Comparison of ENCODE assay signal across 22 cellular contexts in the genomic region with DNA sequence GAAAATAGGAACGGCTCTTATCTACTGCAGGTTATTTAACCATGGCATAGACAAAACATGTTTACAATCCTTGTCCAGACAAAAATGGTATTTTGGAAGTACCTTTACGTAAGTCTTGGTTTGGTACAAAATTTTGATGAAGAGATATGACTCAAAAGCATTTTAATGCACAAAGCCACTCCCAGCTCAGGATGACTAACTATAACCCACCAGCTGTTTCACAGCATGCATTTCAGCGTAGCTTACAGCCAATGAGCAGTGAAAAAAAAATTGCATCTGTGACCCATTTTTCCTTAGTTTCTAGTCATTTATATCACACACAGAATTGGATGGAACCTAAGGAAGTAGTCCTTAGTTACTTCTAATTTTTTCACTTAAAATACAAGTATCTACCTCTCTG.
DNase-seq lines count a peak whose midpoint lies in the region; ATAC-seq, FAIRE-seq and TF ChIP-seq lines count a peak whose summit lies in the region.
"Had no signal": no experiment of that assay in that cellular context is flagged by ENCODE, and none has a peak within 500 bp of the region (broad histone marks: within the 10 kb centered on the region; RNA-seq: fewer than 3 reads in every experiment).

No MANE protein-coding gene starts in this region.

- H3K36me3 Mint-ChIP-seq in astrocyte (ENCODE audit: low read depth, unreplicated experiment): peaks cover 4% of the 10 kb centered on the region
- H3K36me3 Mint-ChIP-seq: brain; CD4-positive, alpha-beta memory T cell had no signal

- H3K27me3 Mint-ChIP-seq in astrocyte (ENCODE audit: low read depth, unreplicated experiment): no peaks in the 10 kb centered on the region
- H3K27me3 Mint-ChIP-seq: brain had no signal

- H3K9me3 ChIP-seq in astrocyte (ENCODE audit: insufficient read depth, low read depth, low read length): no peaks in the 10 kb centered on the region
- H3K9me3 ChIP-seq: MG63, pancreas, Peyer's patch had no signal

- peak overlapping the region; percentile 58 for H3K27ac Mint-ChIP-seq in astrocyte (ENCODE audit: unreplicated experiment)
- H3K27ac Mint-ChIP-seq: CD4-positive, alpha-beta memory T cell; stimulated activated naive CD8-positive, alpha-beta T cell treated with anti-CD3 and anti-CD28 coated beads, Interleukin-15, amount 100 ng/mL, for 72 hours had no signal

- no peaks in the 10 kb centered on the region for H3K9me3 Mint-ChIP-seq in astrocyte (ENCODE audit: unreplicated experiment)
- H3K9me3 Mint-ChIP-seq: CD4-positive, alpha-beta memory T cell; stimulated activated naive CD8-positive, alpha-beta T cell treated with anti-CD3 and anti-CD28 coated beads, Interleukin-15, amount 100 ng/mL, for 72 hours had no signal

- peak; percentile 5 for FAIRE-seq in astrocyte (lab: Jason Lieb, UNC)
- FAIRE-seq: G401.6, islet of Langerhans, pancreas had no signal

- peak; percentile 4 for DNase-seq in DMS 273 (lab: John Stamatoyannopoulos, UW; ENCODE audit: unreplicated experiment)
- no peak for DNase-seq in DMS 273 treated with DMSO at 0.1 percent for 48 hours (lab: John Stamatoyannopoulos, UW)
- peak; percentile 76 for DNase-seq in astrocyte (ENCODE audit: low read depth)
- DNase-seq in foreskin keratinocyte: peak; percentile 10 to 71
- no peak for DNase-seq in NCI-H1436 treated with DMSO at 0.1 percent for 48 hours (lab: John Stamatoyannopoulos, UW)
- no peak for DNase-seq in left colon
- no peak for DNase-seq in SIG-M5 (lab: John Stamatoyannopoulos, UW)
- DNase-seq: activated CD8-positive, alpha-beta memory T cell treated with anti-CD3 and anti-CD28 coated beads for 24 hours; CD4-positive, alpha-beta memory T cell; glutamatergic neuron; MG63; NCI-H2081 treated with DMSO at 0.1 percent for 48 hours; NCI-H526 treated with DMSO at 0.1 percent for 48 hours; pancreas; Peyer's patch; stimulated activated CD4-positive, alpha-beta T cell treated with anti-CD3 and anti-CD28 coated beads, Interleukin-12 subunit alpha, Interleukin-12 subunit beta, amount 100 ng/mL, for 4 hours; stimulated activated naive CD8-positive, alpha-beta T cell treated with anti-CD3 and anti-CD28 coated beads, Interleukin-15, amount 100 ng/mL, for 72 hours had no signal

- H3K79me2 ChIP-seq in astrocyte (ENCODE audit: insufficient read depth, low read length): no peaks in the 10 kb centered on the region

- no peak overlapping the region for H3K4me3 ChIP-seq in astrocyte (ENCODE audit: insufficient read depth, low read depth, low read length)
- H3K4me3 ChIP-seq: MG63, pancreas, Peyer's patch had no signal

- H3K4me1 Mint-ChIP-seq in astrocyte (ENCODE audit: low read depth, unreplicated experiment): peaks cover 29% of the 10 kb centered on the region
- H3K4me1 Mint-ChIP-seq: CD4-positive, alpha-beta memory T cell; stimulated activated naive CD8-positive, alpha-beta T cell treated with anti-CD3 and anti-CD28 coated beads, Interleukin-15, amount 100 ng/mL, for 72 hours had no signal

- H3K4me1 ChIP-seq in astrocyte (ENCODE audit: insufficient read depth, low read length) (peaks cover 4% of the 10 kb centered on the region), foreskin keratinocyte (no peaks in the 10 kb centered on the region)

- H2AFZ ChIP-seq in astrocyte (ENCODE audit: low read depth, low read length): no peak overlapping the region

- H3K36me3 ChIP-seq in astrocyte (ENCODE audit: insufficient read depth, low read length): no peaks in the 10 kb centered on the region
- H3K36me3 ChIP-seq: MG63, pancreas, Peyer's patch had no signal

- intact Hi-C loops in left colon (cut with DNase I, micrococcal nuclease): no loop called here

- H3K4me3 Mint-ChIP-seq in astrocyte (ENCODE audit: unreplicated experiment): no peak overlapping the region
- H3K4me3 Mint-ChIP-seq: brain; CD4-positive, alpha-beta memory T cell; stimulated activated naive CD8-positive, alpha-beta T cell treated with anti-CD3 and anti-CD28 coated beads, Interleukin-15, amount 100 ng/mL, for 72 hours had no signal

- TF ChIP-seq CTCF in astrocyte (IDR thresholded peaks at IDR 0.05; ENCODE audit: insufficient read depth, low read depth, low read length) (no peak), foreskin keratinocyte (conservative IDR thresholded peaks at IDR 0.05) (no peak)

- no peaks in the 10 kb centered on the region for H4K20me1 ChIP-seq in astrocyte (ENCODE audit: insufficient read depth, low read length)

- H3K27me3 ChIP-seq in astrocyte (ENCODE audit: insufficient read depth, low read length) (no peaks in the 10 kb centered on the region), foreskin keratinocyte (no peaks in the 10 kb centered on the region)
- H3K27me3 ChIP-seq: MG63, pancreas, Peyer's patch had no signal

- H3K27ac ChIP-seq in astrocyte (ENCODE audit: low read depth, low read length) (peak overlapping the region; percentile 31), foreskin keratinocyte (no peak overlapping the region)
- H3K27ac ChIP-seq: 22Rv1, pancreas, Peyer's patch had no signal

- ATAC-seq in foreskin keratinocyte (peak; percentile 92), HG02571 (IDR thresholded peaks at IDR 0.05; ENCODE audit: unreplicated experiment) (no peak), left colon (no peak)
- ATAC-seq: pancreas; stimulated activated naive CD8-positive, alpha-beta T cell treated with anti-CD3 and anti-CD28 coated beads, Interleukin-15, amount 100 ng/mL, for 72 hours had no signal

- H3K9ac ChIP-seq in astrocyte (ENCODE audit: low read length): no peak overlapping the region

- peak overlapping the region; percentile 33 for H3K4me2 ChIP-seq in astrocyte (ENCODE audit: low read length)

Comparison
In these comparisons a context has a peak if more than half of its experiments do, and no peak if none do; other contexts are left out.
1. DNase-seq: peak in DMS 273 (single experiment), astrocyte (single experiment) and foreskin keratinocyte (2 of 2); none in DMS 273 treated with DMSO at 0.1 percent for 48 hours (single experiment), NCI-H1436 treated with DMSO at 0.1 percent for 48 hours (single experiment), left colon (0 of 2) and SIG-M5 (single experiment).